Comparison of ENCODE assay signal across 1 cellular context in the genomic region with DNA sequence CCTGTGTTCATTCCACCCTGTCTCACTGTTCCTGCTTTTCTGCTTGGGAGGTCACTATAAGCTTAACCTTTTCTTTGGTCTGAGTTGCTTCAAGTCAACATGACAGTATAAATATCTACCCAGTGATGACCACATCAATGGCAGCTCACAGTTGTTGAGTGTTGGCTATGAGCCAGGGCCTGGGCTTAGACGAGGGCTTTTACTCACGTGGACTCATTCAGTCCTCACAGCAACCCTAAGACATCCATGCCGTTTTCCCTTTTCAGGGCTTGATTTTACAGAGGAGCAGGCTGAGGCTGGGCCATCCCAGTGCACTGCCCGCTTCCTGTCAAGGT.
TF ChIP-seq lines count a peak whose summit lies in the region.

No MANE protein-coding gene starts in this region.

TF ChIP-seq in GM23338, 12 proteins besides CTCF, POLR2A, EP300 and RAD21 (continued from another document):
- no peak for TF ChIP-seq REST (IDR thresholded peaks at IDR 0.05; ENCODE audit: unreplicated experiment)
- no peak for TF ChIP-seq POLR2AphosphoS5 (IDR thresholded peaks at IDR 0.05; ENCODE audit: low read depth)
- no peak for TF ChIP-seq ZNF114 (CRISPR knock-in tag; IDR thresholded peaks at IDR 0.05)
- no peak for TF ChIP-seq EZH2phosphoT487 (IDR thresholded peaks at IDR 0.05; ENCODE audit: unreplicated experiment)
- no peak for TF ChIP-seq JUNB (IDR thresholded peaks at IDR 0.05; ENCODE audit: unreplicated experiment)
- no peak for TF ChIP-seq ETS1 (IDR thresholded peaks at IDR 0.05)
- no peak for TF ChIP-seq NANOG (IDR thresholded peaks at IDR 0.05; ENCODE audit: borderline replicate concordance)
- no peak for TF ChIP-seq ZNF331 (CRISPR knock-in tag; IDR thresholded peaks at IDR 0.05; ENCODE audit: low read depth)
- no peak for TF ChIP-seq EZH2 (IDR thresholded peaks at IDR 0.05; ENCODE audit: low read depth, unreplicated experiment)
- TF ChIP-seq, protein P1, sequence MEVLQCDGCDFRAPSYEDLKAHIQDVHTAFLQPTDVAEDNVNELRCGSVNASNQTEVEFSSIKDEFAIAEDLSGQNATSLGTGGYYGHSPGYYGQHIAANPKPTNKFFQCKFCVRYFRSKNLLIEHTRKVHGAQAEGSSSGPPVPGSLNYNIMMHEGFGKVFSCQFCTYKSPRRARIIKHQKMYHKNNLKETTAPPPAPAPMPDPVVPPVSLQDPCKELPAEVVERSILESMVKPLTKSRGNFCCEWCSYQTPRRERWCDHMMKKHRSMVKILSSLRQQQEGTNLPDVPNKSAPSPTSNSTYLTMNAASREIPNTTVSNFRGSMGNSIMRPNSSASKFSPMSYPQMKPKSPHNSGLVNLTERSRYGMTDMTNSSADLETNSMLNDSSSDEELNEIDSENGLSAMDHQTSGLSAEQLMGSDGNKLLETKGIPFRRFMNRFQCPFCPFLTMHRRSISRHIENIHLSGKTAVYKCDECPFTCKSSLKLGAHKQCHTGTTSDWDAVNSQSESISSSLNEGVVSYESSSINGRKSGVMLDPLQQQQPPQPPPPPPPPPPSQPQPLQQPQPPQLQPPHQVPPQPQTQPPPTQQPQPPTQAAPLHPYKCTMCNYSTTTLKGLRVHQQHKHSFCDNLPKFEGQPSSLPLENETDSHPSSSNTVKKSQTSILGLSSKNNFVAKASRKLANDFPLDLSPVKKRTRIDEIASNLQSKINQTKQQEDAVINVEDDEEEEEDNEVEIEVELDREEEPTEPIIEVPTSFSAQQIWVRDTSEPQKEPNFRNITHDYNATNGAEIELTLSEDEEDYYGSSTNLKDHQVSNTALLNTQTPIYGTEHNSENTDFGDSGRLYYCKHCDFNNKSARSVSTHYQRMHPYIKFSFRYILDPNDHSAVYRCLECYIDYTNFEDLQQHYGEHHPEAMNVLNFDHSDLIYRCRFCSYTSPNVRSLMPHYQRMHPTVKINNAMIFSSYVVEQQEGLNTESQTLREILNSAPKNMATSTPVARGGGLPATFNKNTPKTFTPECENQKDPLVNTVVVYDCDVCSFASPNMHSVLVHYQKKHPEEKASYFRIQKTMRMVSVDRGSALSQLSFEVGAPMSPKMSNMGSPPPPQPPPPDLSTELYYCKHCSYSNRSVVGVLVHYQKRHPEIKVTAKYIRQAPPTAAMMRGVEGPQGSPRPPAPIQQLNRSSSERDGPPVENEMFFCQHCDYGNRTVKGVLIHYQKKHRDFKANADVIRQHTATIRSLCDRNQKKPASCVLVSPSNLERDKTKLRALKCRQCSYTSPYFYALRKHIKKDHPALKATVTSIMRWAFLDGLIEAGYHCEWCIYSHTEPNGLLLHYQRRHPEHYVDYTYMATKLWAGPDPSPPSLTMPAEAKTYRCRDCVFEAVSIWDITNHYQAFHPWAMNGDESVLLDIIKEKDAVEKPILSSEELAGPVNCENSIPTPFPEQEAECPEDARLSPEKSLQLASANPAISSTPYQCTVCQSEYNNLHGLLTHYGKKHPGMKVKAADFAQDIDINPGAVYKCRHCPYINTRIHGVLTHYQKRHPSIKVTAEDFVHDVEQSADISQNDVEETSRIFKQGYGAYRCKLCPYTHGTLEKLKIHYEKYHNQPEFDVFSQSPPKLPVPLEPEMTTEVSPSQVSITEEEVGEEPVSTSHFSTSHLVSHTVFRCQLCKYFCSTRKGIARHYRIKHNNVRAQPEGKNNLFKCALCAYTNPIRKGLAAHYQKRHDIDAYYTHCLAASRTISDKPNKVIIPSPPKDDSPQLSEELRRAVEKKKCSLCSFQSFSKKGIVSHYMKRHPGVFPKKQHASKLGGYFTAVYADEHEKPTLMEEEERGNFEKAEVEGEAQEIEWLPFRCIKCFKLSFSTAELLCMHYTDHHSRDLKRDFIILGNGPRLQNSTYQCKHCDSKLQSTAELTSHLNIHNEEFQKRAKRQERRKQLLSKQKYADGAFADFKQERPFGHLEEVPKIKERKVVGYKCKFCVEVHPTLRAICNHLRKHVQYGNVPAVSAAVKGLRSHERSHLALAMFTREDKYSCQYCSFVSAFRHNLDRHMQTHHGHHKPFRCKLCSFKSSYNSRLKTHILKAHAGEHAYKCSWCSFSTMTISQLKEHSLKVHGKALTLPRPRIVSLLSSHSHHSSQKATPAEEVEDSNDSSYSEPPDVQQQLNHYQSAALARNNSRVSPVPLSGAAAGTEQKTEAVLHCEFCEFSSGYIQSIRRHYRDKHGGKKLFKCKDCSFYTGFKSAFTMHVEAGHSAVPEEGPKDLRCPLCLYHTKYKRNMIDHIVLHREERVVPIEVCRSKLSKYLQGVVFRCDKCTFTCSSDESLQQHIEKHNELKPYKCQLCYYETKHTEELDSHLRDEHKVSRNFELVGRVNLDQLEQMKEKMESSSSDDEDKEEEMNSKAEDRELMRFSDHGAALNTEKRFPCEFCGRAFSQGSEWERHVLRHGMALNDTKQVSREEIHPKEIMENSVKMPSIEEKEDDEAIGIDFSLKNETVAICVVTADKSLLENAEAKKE (CRISPR knock-in tag; IDR thresholded peaks at IDR 0.05), result no peak
- no peak for TF ChIP-seq STAT1 (IDR thresholded peaks at IDR 0.05; ENCODE audit: unreplicated experiment)
